ENCODE assay signal across 12 cellular contexts in genomic region chr6:112233864-112234263, GRCh38. TPM values are rescaled to one million over a fixed set of nuclear protein-coding genes. Genes with fewer than 3 reads are reported as not detected.
DNase-seq lines count a peak whose midpoint lies in the region; ATAC-seq and TF ChIP-seq lines count a peak whose summit lies in the region.
"Had no signal": no experiment of that assay in that cellular context is flagged by ENCODE, and none has a peak within 500 bp of the region (broad histone marks: within the 10 kb centered on the region; RNA-seq: fewer than 3 reads in every experiment).

No MANE protein-coding gene starts in this region.

- DNase-seq in LHCN-M2 (ENCODE audit: low read depth) (peak; percentile 83), fibroblast of gingiva (ENCODE audit: low read depth) (peak; percentile 88), myocyte (ENCODE audit: low read depth) (peak; percentile 73), upper lobe of left lung (no peak), type B pancreatic cell (ENCODE audit: extremely low spot score, unreplicated experiment) (no peak), SW 1271 (lab: John Stamatoyannopoulos, UW) (no peak), foreskin melanocyte (no peak)
- DNase-seq: naive thymus-derived CD8-positive, alpha-beta T cell; NCI-H2081 treated with DMSO at 0.1 percent for 48 hours had no signal

- TF ChIP-seq EP300 in upper lobe of left lung (IDR thresholded peaks at IDR 0.05) = no peak

- no peak for TF ChIP-seq POLR2A in upper lobe of left lung (IDR thresholded peaks at IDR 0.05)

- TF ChIP-seq CTCF in upper lobe of left lung (IDR thresholded peaks at IDR 0.05) = no peak
- no peak for TF ChIP-seq CTCF in type B pancreatic cell (conservative IDR thresholded peaks at IDR 0.05)

- H3K4me1 ChIP-seq in upper lobe of left lung = peaks cover 0 to 17% (median 9%) of the 10 kb centered on the region in 4 donors

- peaks cover 24% of the 10 kb centered on the region for H3K4me1 Mint-ChIP-seq in type B pancreatic cell (ENCODE audit: unreplicated experiment)
- H3K4me1 Mint-ChIP-seq: activated naive CD4-positive, alpha-beta T cell treated with anti-CD3 and anti-CD28 coated beads, Interleukin-2, amount 50 U/mL, for 24 hours; naive thymus-derived CD8-positive, alpha-beta T cell had no signal

- peak overlapping the region in 3 of 4 donors; percentile 8 to 74 (median 21) for H3K27ac ChIP-seq in upper lobe of left lung

- peaks cover 29% of the 10 kb centered on the region for H3K27me3 Mint-ChIP-seq in type B pancreatic cell

- peak in 1 of 2 donors; percentile 54 for ATAC-seq in upper lobe of left lung (ENCODE audit: low FRiP score in 2 of 2)
- ATAC-seq: K562; naive thymus-derived CD8-positive, alpha-beta T cell had no signal

- no peaks in the 10 kb centered on the region for H3K36me3 ChIP-seq in upper lobe of left lung

- no peak overlapping the region for H3K27ac Mint-ChIP-seq in type B pancreatic cell
- H3K27ac Mint-ChIP-seq: activated naive CD4-positive, alpha-beta T cell treated with anti-CD3 and anti-CD28 coated beads, Interleukin-2, amount 50 U/mL, for 24 hours; naive thymus-derived CD8-positive, alpha-beta T cell had no signal

- no peaks in the 10 kb centered on the region for H3K9me3 Mint-ChIP-seq in type B pancreatic cell
- H3K9me3 Mint-ChIP-seq: activated naive CD4-positive, alpha-beta T cell treated with anti-CD3 and anti-CD28 coated beads, Interleukin-2, amount 50 U/mL, for 24 hours; naive thymus-derived CD8-positive, alpha-beta T cell had no signal

- WGBS in upper lobe of left lung, 2 donors = 78 to 87% methylated on average over 4 of the region's 4 CpGs

- H3K27me3 ChIP-seq in upper lobe of left lung = no peaks in the 10 kb centered on the region

- no peak overlapping the region for H3K4me3 Mint-ChIP-seq in type B pancreatic cell
- H3K4me3 Mint-ChIP-seq: activated naive CD4-positive, alpha-beta T cell treated with anti-CD3 and anti-CD28 coated beads, Interleukin-2, amount 50 U/mL, for 24 hours; naive thymus-derived CD8-positive, alpha-beta T cell had no signal

- H3K36me3 Mint-ChIP-seq in type B pancreatic cell = peaks cover 9% of the 10 kb centered on the region
- H3K36me3 Mint-ChIP-seq: activated naive CD4-positive, alpha-beta T cell treated with anti-CD3 and anti-CD28 coated beads, Interleukin-2, amount 50 U/mL, for 24 hours; naive thymus-derived CD8-positive, alpha-beta T cell had no signal

- no peak overlapping the region for H3K4me3 ChIP-seq in upper lobe of left lung
- H3K4me3 ChIP-seq: K562 had no signal

- no peaks in the 10 kb centered on the region for H3K9me3 ChIP-seq in upper lobe of left lung

RNA-seq across cellular contexts. Expression of gene LAMA4, which starts 20.5 kb away (rescaled TPM):
- total RNA-seq in LHCN-M2 (2014; rRNA removed) (6.5 and 6.8 TPM in 2 replicates), myocyte (65.7 and 66.2 TPM in 2 replicates), upper lobe of left lung (100 to 1,000 TPM in 2 of 6 donors, 10 to 100 TPM in 4; 29.5 to 119 (median 58.9) TPM), type B pancreatic cell (ENCODE audit: low replicate concordance) (3.8 and 44.8 TPM in 2 replicates)
- polyA plus RNA-seq in LHCN-M2 (2012) = 0.16 TPM
- polyA plus RNA-seq in myocyte (2012) = 2.5 TPM
- total RNA-seq: naive thymus-derived CD8-positive, alpha-beta T cell; T-helper 2 cell treated with Interferon-gamma antibody and Interleukin-4, amounts not matched to agents 100 ng/mL and 5 ng/mL, for 36 hours had no signal
- polyA plus RNA-seq: naive thymus-derived CD8-positive, alpha-beta T cell had no signal

Comparison
In these comparisons a context has a peak if more than half of its experiments do, and no peak if none do; other contexts are left out.
1. DNase-seq: peak in LHCN-M2 (single experiment), fibroblast of gingiva (single experiment) and myocyte (single experiment); none in upper lobe of left lung (0 of 2), type B pancreatic cell (single experiment), SW 1271 (0 of 2) and foreskin melanocyte (single experiment).